ENCODE assay signal across 18 cellular contexts in genomic region chr15:95269247-95270155, GRCh38.
DNase-seq lines count a peak whose midpoint lies in the region; ATAC-seq and TF ChIP-seq lines count a peak whose summit lies in the region.
"Had no signal": no experiment of that assay in that cellular context is flagged by ENCODE, and none has a peak within 500 bp of the region (broad histone marks: within the 10 kb centered on the region; RNA-seq: fewer than 3 reads in every experiment).

No MANE protein-coding gene starts in this region.

- H2BK20ac ChIP-seq in IMR-90 (ENCODE audit: low read depth, low read length), result peak overlapping the region; percentile 62; the same call in 1 of the 2 replicates

- H2BK120ac ChIP-seq in IMR-90 (ENCODE audit: low read depth, low read length), result no peak overlapping the region

- H3K56ac ChIP-seq in IMR-90 (ENCODE audit: extremely low read depth, insufficient read depth, low read length), result no peak overlapping the region

- H2AK9ac ChIP-seq in IMR-90 (replicated peaks; ENCODE audit: low read depth, low read length, poor library complexity), result no peak overlapping the region

- no peak overlapping the region for H3K4me2 ChIP-seq in IMR-90 (ENCODE audit: low read depth, low read length)
- H3K4me2 ChIP-seq in fibroblast of lung (ENCODE audit: extremely low read depth, insufficient read depth, low read length), result no peak overlapping the region

- H3K9me3 ChIP-seq in IMR-90 (ENCODE audit: control insufficient read depth, insufficient read depth, low read length), result no peaks in the 10 kb centered on the region
- H3K9me3 ChIP-seq in fibroblast of lung (ENCODE audit: control insufficient read depth, insufficient read depth, low read depth, low read length), result no peaks in the 10 kb centered on the region
- H3K9me3 ChIP-seq in prostate gland, result no peaks in the 10 kb centered on the region
- H3K9me3 ChIP-seq in tibial nerve, result no peaks in the 10 kb centered on the region
- H3K9me3 ChIP-seq: HAP-1 had no signal

- no peak overlapping the region for H3K23ac ChIP-seq in IMR-90 (ENCODE audit: low read depth, low read length)

- TF ChIP-seq EP300 in tibial nerve (IDR thresholded peaks at IDR 0.05), result no peak

- H4K5ac ChIP-seq in IMR-90 (ENCODE audit: low read depth, low read length), result no peak overlapping the region

- no TSS peak for BruUV-seq in IMR-90 (replicated peaks; lab: Mats Ljungman, UMichigan)

- no peak overlapping the region; the same call in 1 of the 2 replicates for H3K18ac ChIP-seq in IMR-90 (ENCODE audit: low read depth, low read length)

- POLR2A ChIA-PET in IMR-90 (lab: Charles Lee; ENCODE audit: unreplicated experiment), result interaction anchor here (0.6 kb wide), 1 partner anchor 1066 kb away, joined by 3 read pairs; no protein-coding TSS in a partner anchor

- TF ChIP-seq CTCF in IMR-90 (conservative IDR thresholded peaks at IDR 0.05; ENCODE audit: low read depth, low read length) (no peak), fibroblast of lung (conservative IDR thresholded peaks at IDR 0.05 in 1 of 2, IDR thresholded peaks at IDR 0.05 in 1 of 2; ENCODE audit: low read depth in 1 of 2, low read length in 2 of 2) (no peak), prostate gland (IDR thresholded peaks at IDR 0.05) (no peak), tibial nerve (IDR thresholded peaks at IDR 0.05) (no peak), lower leg skin (IDR thresholded peaks at IDR 0.05) (no peak)

- dilution Hi-C loops in IMR-90 (cut with HindIII; ENCODE audit: low sequenced_read_pairs, unreplicated experiment), result no loop called here

- H4K91ac ChIP-seq in IMR-90 (ENCODE audit: insufficient read depth, low read depth, low read length), result no peak overlapping the region

- no peak overlapping the region for H2BK5ac ChIP-seq in IMR-90 (ENCODE audit: low read depth, low read length, poor library complexity, severe bottlenecking)

- no peaks in the 10 kb centered on the region for H3K36me3 ChIP-seq in IMR-90 (ENCODE audit: control insufficient read depth, insufficient read depth, low read length)
- no peaks in the 10 kb centered on the region for H3K36me3 ChIP-seq in fibroblast of lung (ENCODE audit: control insufficient read depth, insufficient read depth, low read length)
- H3K36me3 ChIP-seq in prostate gland, result no peaks in the 10 kb centered on the region
- no peaks in the 10 kb centered on the region for H3K36me3 ChIP-seq in tibial nerve
- H3K36me3 ChIP-seq: HAP-1 had no signal

- H3K27me3 ChIP-seq in IMR-90 (ENCODE audit: control insufficient read depth, insufficient read depth, low read length) (no peaks in the 10 kb centered on the region), fibroblast of lung (ENCODE audit: control insufficient read depth, insufficient read depth, low read length) (no peaks in the 10 kb centered on the region), prostate gland (replicated peaks; ENCODE audit: insufficient read depth) (no peaks in the 10 kb centered on the region), tibial nerve (no peaks in the 10 kb centered on the region)

- CTCF ChIA-PET in IMR-90 (lab: Yijun Ruan, JAX), result no interaction called here

- ATAC-seq in IMR-90 (ENCODE audit: low read depth) (no peak), HG02678 (IDR thresholded peaks at IDR 0.05; ENCODE audit: unreplicated experiment) (no peak), GM18519 (IDR thresholded peaks at IDR 0.05; ENCODE audit: low FRiP score, unreplicated experiment) (no peak), HG02798 (IDR thresholded peaks at IDR 0.05; ENCODE audit: poor library complexity, unreplicated experiment) (no peak)

- no peak overlapping the region; the same call in 1 of the 2 replicates for H3K14ac ChIP-seq in IMR-90 (replicated peaks; ENCODE audit: low read depth, low read length)

- H3K9me1 ChIP-seq in IMR-90 (ENCODE audit: insufficient read depth, low read length), result no peaks in the 10 kb centered on the region; the same call in 1 of the 2 replicates

- H4K20me1 ChIP-seq in IMR-90 (ENCODE audit: insufficient read depth, low read length), result no peaks in the 10 kb centered on the region
- no peaks in the 10 kb centered on the region for H4K20me1 ChIP-seq in fibroblast of lung (ENCODE audit: control insufficient read depth, extremely low read depth, insufficient read depth, low read length)

- H3K4me1 ChIP-seq in IMR-90 (ENCODE audit: control insufficient read depth, insufficient read depth, low read length), result peaks cover 7% of the 10 kb centered on the region
- peaks cover 16% of the 10 kb centered on the region for H3K4me1 ChIP-seq in fibroblast of lung (ENCODE audit: control insufficient read depth, extremely low read depth, insufficient read depth, low read length)
- no peaks in the 10 kb centered on the region for H3K4me1 ChIP-seq in prostate gland (replicated peaks)
- H3K4me1 ChIP-seq in tibial nerve, result peaks cover 0 to 33% (median 10%) of the 10 kb centered on the region in 4 donors
- H3K4me1 ChIP-seq: HAP-1 had no signal

- intact Hi-C loops in IMR-90 (cut with micrococcal nuclease) (loop anchor here (10.0 kb wide), 1 partner anchor 395 kb away; no protein-coding TSS in a partner anchor), prostate gland (cut with DNase I) (loop anchor here (10.0 kb wide), 2 partner anchors 895 to 995 kb away; no protein-coding TSS in a partner anchor), lower leg skin (cut with DNase I; ENCODE audit: low total_unique reads) (no loop called here)

- no CpG with 5 or more reads among the region's 10 CpGs for WGBS in IMR-90 (ENCODE audit: extremely low coverage in 2 of 2, insufficient read length in 1 of 2), 2 experiments
- 36% methylated on average over 10 of the region's 10 CpGs for WGBS in prostate gland
- 59 to 62% methylated on average over 10 of the region's 10 CpGs for WGBS in tibial nerve, 2 donors
- 49 to 54% methylated on average over 10 of the region's 10 CpGs for WGBS in lower leg skin, 2 donors

- H3K4me3 ChIP-seq in IMR-90 (ENCODE audit: insufficient read depth, low read depth, low read length) (no peak overlapping the region), fibroblast of lung (replicated peaks in 1 of 4; ENCODE audit: control extremely low read depth in 1 of 4, insufficient read depth in 1 of 4, low read depth in 3 of 4, low read length in 4 of 4) (no peak overlapping the region), prostate gland (no peak overlapping the region), tibial nerve (no peak overlapping the region), lower leg skin (ENCODE audit: low read depth, poor library complexity, severe bottlenecking) (no peak overlapping the region)
- H3K4me3 ChIP-seq: HAP-1, SK-N-MC had no signal

- no peak overlapping the region for H4K8ac ChIP-seq in IMR-90 (ENCODE audit: low read depth in 2 of 2, low read length in 2 of 2)

- H2AFZ ChIP-seq in IMR-90 (replicated peaks; ENCODE audit: low read length, poor library complexity) (no peak overlapping the region), fibroblast of lung (ENCODE audit: low read length) (no peak overlapping the region)

- H3K27ac ChIP-seq in IMR-90 (ENCODE audit: insufficient read depth, low read length), result no peak overlapping the region
- peak overlapping the region; percentile 7 for H3K27ac ChIP-seq in fibroblast of lung (ENCODE audit: insufficient read depth, low read length)
- peak overlapping the region; percentile 23 to 24 for H3K27ac ChIP-seq in prostate gland
- H3K27ac ChIP-seq in tibial nerve, result peak overlapping the region in 3 of 4 donors; percentile 4 to 84 (median 69)
- H3K27ac ChIP-seq: RWPE1, SK-N-MC had no signal

- DNase-seq in IMR-90 (no peak), fibroblast of lung (ENCODE audit: low read depth in 2 of 2) (no peak), prostate gland (ENCODE audit: low spot score) (no peak), tibial nerve (ENCODE audit: low spot score in 2 of 2) (peak in 1 of 2 donors; percentile 29), lower leg skin (ENCODE audit: low spot score in 2 of 2) (no peak)
- DNase-seq: C1 segment of cervical spinal cord, DMS79 treated with DMSO at 0.1 percent for 48 hours, GDM1, KBM-7, NCI-H1417 treated with DMSO at 0.1 percent for 48 hours, NCI-H2081, NCI-H748 treated with DMSO at 0.1 percent for 48 hours had no signal

- H2AK5ac ChIP-seq in IMR-90 (ENCODE audit: low read depth, low read length), result no peak overlapping the region

- in situ Hi-C loops in IMR-90 (cut with MboI; ENCODE audit: low sequenced_read_pairs), result loop anchor here (25.0 kb wide), 1 partner anchor 1968 kb away; no protein-coding TSS in a partner anchor

- H3K9ac ChIP-seq in IMR-90 (ENCODE audit: low read depth, low read length) (no peak overlapping the region), fibroblast of lung (ENCODE audit: insufficient read depth, low read length) (no peak overlapping the region)

- no peak for TF ChIP-seq RAD21 in IMR-90 (IDR thresholded peaks at IDR 0.05; ENCODE audit: low read length)

- H3K79me1 ChIP-seq in IMR-90 (ENCODE audit: low read depth in 1 of 2, low read length in 2 of 2), result no peaks in the 10 kb centered on the region

- H2BK15ac ChIP-seq in IMR-90 (ENCODE audit: low read depth, low read length), result peak overlapping the region; percentile 61; the same call in 1 of the 3 replicates

- TF ChIP-seq POLR2A in IMR-90 (IDR thresholded peaks at IDR 0.05; ENCODE audit: low read depth, low read length) (no peak), prostate gland (IDR thresholded peaks at IDR 0.05) (no peak), tibial nerve (IDR thresholded peaks at IDR 0.05) (no peak), lower leg skin (IDR thresholded peaks at IDR 0.05) (no peak)

- H3K4ac ChIP-seq in IMR-90 (ENCODE audit: low read depth, low read length), result 0 out of 2 replicates have a peak overlapping the region, but pooled peaks have one; percentile 16

- no peaks in the 10 kb centered on the region for H3K79me2 ChIP-seq in fibroblast of lung (ENCODE audit: control insufficient read depth, insufficient read depth, low read length)

TF ChIP-seq in IMR-90, 13 proteins besides CTCF, POLR2A, EP300 and RAD21:
- TF ChIP-seq CHD1 (IDR thresholded peaks at IDR 0.05; ENCODE audit: low read depth, low read length), result no peak
- TF ChIP-seq MAFK (IDR thresholded peaks at IDR 0.05; ENCODE audit: low read depth, low read length), result no peak
- no peak for TF ChIP-seq RCOR1 (IDR thresholded peaks at IDR 0.05; ENCODE audit: insufficient replicate concordance, low read length)
- no peak for TF ChIP-seq MXI1 (IDR thresholded peaks at IDR 0.05; ENCODE audit: borderline replicate concordance, low read depth, low read length)
- TF ChIP-seq RFX5 (IDR thresholded peaks at IDR 0.05; ENCODE audit: low read depth, low read length), result no peak
- no peak for TF ChIP-seq CEBPB (IDR thresholded peaks at IDR 0.05; ENCODE audit: low read depth, low read length)
- TF ChIP-seq SMC3 (IDR thresholded peaks at IDR 0.05; ENCODE audit: low read depth, low read length), result no peak
TF ChIP-seq in IMR-90: peak in this region for 0.
